Comparison of ENCODE assay signal across 19 cellular contexts in genomic region chr2:219205165-219205538, GRCh38. TPM values are rescaled to one million over a fixed set of nuclear protein-coding genes. Genes with fewer than 3 reads are reported as not detected.
DNase-seq lines count a peak whose midpoint lies in the region; ATAC-seq and TF ChIP-seq lines count a peak whose summit lies in the region.
"Had no signal": no experiment of that assay in that cellular context is flagged by ENCODE, and none has a peak within 500 bp of the region (broad histone marks: within the 10 kb centered on the region; RNA-seq: fewer than 3 reads in every experiment).

No MANE protein-coding gene starts in this region.

- no peak overlapping the region for H3K9ac ChIP-seq in SK-N-SH

- H3K36me3 ChIP-seq in SK-N-SH (replicated peaks in 1 of 2; ENCODE audit: control insufficient read depth in 1 of 2, insufficient read depth in 2 of 2, low read length in 1 of 2) (peaks cover 9 to 20% of the 10 kb centered on the region in 2 experiments), gastrocnemius medialis (peaks cover 0 to 25% of the 10 kb centered on the region in 2 donors)

- POLR2A ChIA-PET in WTC11 (lab: Charles Lee), result interaction anchor here (0.7 kb wide), 1 partner anchor 495 kb away, joined by 3 read pairs; no protein-coding TSS in a partner anchor
- POLR2A ChIA-PET in SK-N-SH (lab: Yijun Ruan, JAX), result interaction anchor here (4.6 kb wide), 1 partner anchor 12 kb away, joined by 52 read pairs; the partner anchor contains the start of gene ABCB6

- peak overlapping the region; percentile 35 for H3K27ac Mint-ChIP-seq in activated naive CD4-positive, alpha-beta T cell treated with anti-CD3 and anti-CD28 coated beads, Interleukin-2, amount 50 U/mL, for 24 hours
- H3K27ac Mint-ChIP-seq in WTC11 (no peak overlapping the region), immature natural killer cell (peak overlapping the region in 5 of 6 donors; percentile 30 to 99 (median 55))
- H3K27ac Mint-ChIP-seq in stimulated activated effector memory CD8-positive, alpha-beta T cell treated with anti-CD3 and anti-CD28 coated beads, Interleukin-12 subunit alpha, Interleukin-12 subunit beta, amount 100 ng/mL, for 72 hours, result no peak overlapping the region

- H3K4me1 Mint-ChIP-seq in activated naive CD4-positive, alpha-beta T cell treated with anti-CD3 and anti-CD28 coated beads, Interleukin-2, amount 50 U/mL, for 24 hours, result peaks cover 37% of the 10 kb centered on the region
- H3K4me1 Mint-ChIP-seq in WTC11 (peaks cover 6% of the 10 kb centered on the region), immature natural killer cell (peaks cover 33 to 44% of the 10 kb centered on the region in 2 donors)
- peaks cover 34% of the 10 kb centered on the region for H3K4me1 Mint-ChIP-seq in stimulated activated effector memory CD8-positive, alpha-beta T cell treated with anti-CD3 and anti-CD28 coated beads, Interleukin-12 subunit alpha, Interleukin-12 subunit beta, amount 100 ng/mL, for 72 hours

- no peak overlapping the region for H3K27ac ChIP-seq in SK-N-SH (ENCODE audit: low read depth in 2 of 2, low read length in 1 of 2)
- H3K27ac ChIP-seq in gastrocnemius medialis, result no peak overlapping the region

- H3K27me3 ChIP-seq in SK-N-SH (ENCODE audit: insufficient read depth) (no peaks in the 10 kb centered on the region), gastrocnemius medialis (no peaks in the 10 kb centered on the region)

- H3K4me1 ChIP-seq in SK-N-SH (ENCODE audit: control insufficient read depth in 1 of 2, insufficient read depth in 2 of 2, low read depth in 1 of 2, low read length in 1 of 2) (peaks cover 13 to 20% of the 10 kb centered on the region in 2 experiments; a peak in 3 of 4 replicates), gastrocnemius medialis (peaks cover 16 to 21% of the 10 kb centered on the region in 2 donors)

- TF ChIP-seq CTCF in WTC11 (IDR thresholded peaks at IDR 0.05) (no peak), SK-N-SH (IDR thresholded peaks at IDR 0.05) (no peak), gastrocnemius medialis (IDR thresholded peaks at IDR 0.05 in 4 of 5, conservative IDR thresholded peaks at IDR 0.05 in 1 of 5) (no peak)

- H3K9me3 ChIP-seq in SK-N-SH, result no peaks in the 10 kb centered on the region
- H3K9me3 ChIP-seq in gastrocnemius medialis, result no peaks in the 10 kb centered on the region
- H3K9me3 ChIP-seq: tibial artery had no signal

- TF ChIP-seq RAD21 in SK-N-SH (IDR thresholded peaks at IDR 0.05; ENCODE audit: low read length), result no peak

- no peak for ATAC-seq in WTC11
- no peak for ATAC-seq in stimulated activated effector memory CD8-positive, alpha-beta T cell treated with anti-CD3 and anti-CD28 coated beads, Interleukin-12 subunit alpha, Interleukin-12 subunit beta, amount 100 ng/mL, for 72 hours
- no peak for ATAC-seq in gastrocnemius medialis
- ATAC-seq: esophagus mucosa, PC-3 had no signal

- no peaks in the 10 kb centered on the region for H4K20me1 ChIP-seq in SK-N-SH (ENCODE audit: insufficient read depth)

- H3K9me2 ChIP-seq in SK-N-SH, result no peaks in the 10 kb centered on the region

- WGBS in SK-N-SH (ENCODE audit: low lambda C conversion rate), result 88% methylated on average over 5 of the region's 5 CpGs

- no peak for TF ChIP-seq EP300 in SK-N-SH (IDR thresholded peaks at IDR 0.05; ENCODE audit: borderline replicate concordance in 1 of 2, low read depth in 1 of 2, low read length in 1 of 2)

- no peaks in the 10 kb centered on the region for H3K27me3 Mint-ChIP-seq in activated naive CD4-positive, alpha-beta T cell treated with anti-CD3 and anti-CD28 coated beads, Interleukin-2, amount 50 U/mL, for 24 hours
- H3K27me3 Mint-ChIP-seq in WTC11 (ENCODE audit: low read depth) (peaks cover 15% of the 10 kb centered on the region), immature natural killer cell (ENCODE audit: low read depth in 3 of 3) (peaks cover 2 to 6% (median 2%) of the 10 kb centered on the region in 3 donors)

- H3K9me3 Mint-ChIP-seq in activated naive CD4-positive, alpha-beta T cell treated with anti-CD3 and anti-CD28 coated beads, Interleukin-2, amount 50 U/mL, for 24 hours, result no peaks in the 10 kb centered on the region
- H3K9me3 Mint-ChIP-seq in WTC11 (peaks cover 14% of the 10 kb centered on the region), immature natural killer cell (no peaks in the 10 kb centered on the region)
- peaks cover 2% of the 10 kb centered on the region for H3K9me3 Mint-ChIP-seq in stimulated activated effector memory CD8-positive, alpha-beta T cell treated with anti-CD3 and anti-CD28 coated beads, Interleukin-12 subunit alpha, Interleukin-12 subunit beta, amount 100 ng/mL, for 72 hours

- CTCF ChIA-PET in WTC11 (lab: Charles Lee) (interaction anchor here (0.7 to 1.1 kb wide), 2 partner anchors 273 to 325 kb away, joined by 3 read pairs; no protein-coding TSS in a partner anchor), SK-N-SH (lab: Yijun Ruan, JAX) (interaction anchor here (1.0 to 1.7 kb wide), 2 partner anchors 46 to 50 kb away, joined by 3 to 5 read pairs; no protein-coding TSS in a partner anchor)

- intact Hi-C loops in gastrocnemius medialis (cut with DNase I; ENCODE audit: low total_unique reads), result no loop called here

- no peak for DNase-seq in activated naive CD4-positive, alpha-beta T cell (lab: John Stamatoyannopoulos, UW)
- DNase-seq in WTC11 (ENCODE audit: low spot score), result no peak
- no peak for DNase-seq in immature natural killer cell
- DNase-seq in stimulated activated effector memory CD8-positive, alpha-beta T cell treated with anti-CD3 and anti-CD28 coated beads, Interleukin-12 subunit alpha, Interleukin-12 subunit beta, amount 100 ng/mL, for 72 hours (ENCODE audit: low spot score in 2 of 2), result no peak
- DNase-seq in SK-N-SH, result no peak
- DNase-seq in NCI-H146 (lab: John Stamatoyannopoulos, UW), result no peak
- DNase-seq in gastrocnemius medialis, result no peak
- DNase-seq: activated effector memory CD4-positive, alpha-beta T cell treated with anti-CD3 and anti-CD28 coated beads, Interleukin-2, amount 50 U/mL, for 16 hours; anterior cingulate cortex; DMS79 treated with DMSO at 0.1 percent for 48 hours; effector CD4-positive, alpha-beta T cell; MV-4-11; NCI-H187; PC-3; SHP77; stimulated activated naive CD4-positive, alpha-beta T cell treated with Interleukin-2 at 50 U/mL for 16 hours; tibial artery had no signal

- H3K4me3 Mint-ChIP-seq in activated naive CD4-positive, alpha-beta T cell treated with anti-CD3 and anti-CD28 coated beads, Interleukin-2, amount 50 U/mL, for 24 hours, result no peak overlapping the region
- H3K4me3 Mint-ChIP-seq in WTC11 (peak overlapping the region; percentile 74), immature natural killer cell (peak overlapping the region; percentile 44 to 89 (median 51))
- peak overlapping the region; percentile 78 for H3K4me3 Mint-ChIP-seq in stimulated activated effector memory CD8-positive, alpha-beta T cell treated with anti-CD3 and anti-CD28 coated beads, Interleukin-12 subunit alpha, Interleukin-12 subunit beta, amount 100 ng/mL, for 72 hours

- TF ChIP-seq POLR2A in gastrocnemius medialis (IDR thresholded peaks at IDR 0.05), result no peak

- in situ Hi-C loops in gastrocnemius medialis (cut with MboI; ENCODE audit: low sequenced_read_pairs in 4 of 4), result loop anchor here in 2 of 4 donors (5.0 kb wide), 1 partner anchor 33 kb away; the partner anchor contains the start of gene SLC23A3 (in 2 of the 2)

- no peaks in the 10 kb centered on the region for H3K79me2 ChIP-seq in SK-N-SH (ENCODE audit: insufficient read depth)

- no peak overlapping the region for H2AFZ ChIP-seq in SK-N-SH (ENCODE audit: low read depth)

- peaks cover 15% of the 10 kb centered on the region for H3F3A ChIP-seq in SK-N-SH (replicated peaks; ENCODE audit: insufficient read depth)

- H3K4me2 ChIP-seq in SK-N-SH, result no peak overlapping the region

- H3K4me3 ChIP-seq in SK-N-SH (ENCODE audit: low read depth in 2 of 2, low read length in 1 of 2) (no peak overlapping the region), gastrocnemius medialis (no peak overlapping the region)

- H3K36me3 Mint-ChIP-seq in activated naive CD4-positive, alpha-beta T cell treated with anti-CD3 and anti-CD28 coated beads, Interleukin-2, amount 50 U/mL, for 24 hours, result peaks cover 3% of the 10 kb centered on the region
- peaks cover 17% of the 10 kb centered on the region for H3K36me3 Mint-ChIP-seq in WTC11
- peaks cover 0 to 10% (median 0%) of the 10 kb centered on the region in 3 donors for H3K36me3 Mint-ChIP-seq in immature natural killer cell
- H3K36me3 Mint-ChIP-seq in stimulated activated effector memory CD8-positive, alpha-beta T cell treated with anti-CD3 and anti-CD28 coated beads, Interleukin-12 subunit alpha, Interleukin-12 subunit beta, amount 100 ng/mL, for 72 hours, result peaks cover 27% of the 10 kb centered on the region

RNA-seq across cellular contexts. Expression of gene ZFAND2B, which starts 1.4 kb away (rescaled TPM):
- 19.5 to 21.1 TPM (median 20.2 TPM) in 3 replicates for total RNA-seq in WTC11 (2021)
- 100 to 1,000 TPM in 2 of 3 donors, 10 to 100 TPM in 1; 95.4 to 128 (median 102) TPM for polyA plus RNA-seq in immature natural killer cell
- polyA plus RNA-seq in SK-N-SH (2012; rRNA removed), result 39.9 and 46.9 TPM in 2 replicates
- 17.0 and 24.3 TPM in 2 replicates for polyA plus RNA-seq in SK-N-SH (2012; cell fraction: cytosol; rRNA removed)
- polyA plus RNA-seq in SK-N-SH (2012; cell fraction: nucleus; rRNA removed), result 144 TPM in 2 replicates
- 10 to 100 TPM; 33.2 to 60.8 (median 41.2) TPM for total RNA-seq in gastrocnemius medialis

RNA-seq across cellular contexts. Expression of gene ABCB6, which starts 13.6 kb away (rescaled TPM):
- 42.1 to 45.3 TPM (median 44.8 TPM) in 3 replicates for total RNA-seq in WTC11 (2021)
- polyA plus RNA-seq in immature natural killer cell, result 1 to 10 TPM in 2 of 3 donors, under 1 TPM in 1; 0.21 to 3.7 (median 1.2) TPM
- 26.5 and 27.4 TPM in 2 replicates for polyA plus RNA-seq in SK-N-SH (2012; rRNA removed)
- 9.9 and 15.0 TPM in 2 replicates for polyA plus RNA-seq in SK-N-SH (2012; cell fraction: cytosol; rRNA removed)
- 155 and 170 TPM in 2 replicates for polyA plus RNA-seq in SK-N-SH (2012; cell fraction: nucleus; rRNA removed)
- 10 to 100 TPM; 15.0 to 45.8 (median 31.8) TPM for total RNA-seq in gastrocnemius medialis

RNA-seq across cellular contexts. Expression of gene ATG9A, which starts 24.3 kb away (rescaled TPM):
- total RNA-seq in WTC11 (2021), result 42.9 to 48.4 TPM (median 46.7 TPM) in 3 replicates
- 10 to 100 TPM in 2 of 3 donors, 1 to 10 TPM in 1; 8.6 to 31.9 (median 14.8) TPM for polyA plus RNA-seq in immature natural killer cell
- polyA plus RNA-seq in SK-N-SH (2012; rRNA removed), result 29.6 and 33.2 TPM in 2 replicates
- 15.6 and 23.0 TPM in 2 replicates for polyA plus RNA-seq in SK-N-SH (2012; cell fraction: cytosol; rRNA removed)
- polyA plus RNA-seq in SK-N-SH (2012; cell fraction: nucleus; rRNA removed), result 40.4 and 42.6 TPM in 2 replicates
- total RNA-seq in gastrocnemius medialis, result 100 to 1,000 TPM; 111 to 208 (median 176) TPM

RNA-seq across cellular contexts. Expression of gene ANKZF1, which starts 24.5 kb away (rescaled TPM):
- 56.9 to 70.4 TPM (median 58.0 TPM) in 3 replicates for total RNA-seq in WTC11 (2021)
- 10 to 100 TPM; 11.5 to 28.6 (median 22.4) TPM for polyA plus RNA-seq in immature natural killer cell
- 22.3 and 30.8 TPM in 2 replicates for polyA plus RNA-seq in SK-N-SH (2012; rRNA removed)
- polyA plus RNA-seq in SK-N-SH (2012; cell fraction: cytosol; rRNA removed), result 5.8 and 7.0 TPM in 2 replicates
- polyA plus RNA-seq in SK-N-SH (2012; cell fraction: nucleus; rRNA removed), result 153 and 167 TPM in 2 replicates
- 10 to 100 TPM; 13.0 to 23.0 (median 19.1) TPM for total RNA-seq in gastrocnemius medialis

RNA-seq across cellular contexts. Expression of gene RETREG2, which starts 27.1 kb away (rescaled TPM):
- total RNA-seq in WTC11 (2021) (50.2 to 60.2 TPM (median 52.8 TPM) in 3 replicates), gastrocnemius medialis (10 to 100 TPM; 39.8 to 57.2 (median 44.9) TPM)
- polyA plus RNA-seq in immature natural killer cell (10 to 100 TPM; 51.2 to 88.6 (median 58.6) TPM), SK-N-SH (2012; rRNA removed) (74.6 and 94.8 TPM in 2 replicates)
- 54.7 and 75.7 TPM in 2 replicates for polyA plus RNA-seq in SK-N-SH (2012; cell fraction: cytosol; rRNA removed)
- polyA plus RNA-seq in SK-N-SH (2012; cell fraction: nucleus; rRNA removed), result 74.9 and 95.1 TPM in 2 replicates

Comparison
In these comparisons a context has a peak if more than half of its experiments do, and no peak if none do; other contexts are left out.
1. H3K27ac Mint-ChIP-seq: peak in activated naive CD4-positive, alpha-beta T cell treated with anti-CD3 and anti-CD28 coated beads, Interleukin-2, amount 50 U/mL, for 24 hours (single experiment) and immature natural killer cell (5 of 6); none in WTC11 (single experiment) and stimulated activated effector memory CD8-positive, alpha-beta T cell treated with anti-CD3 and anti-CD28 coated beads, Interleukin-12 subunit alpha, Interleukin-12 subunit beta, amount 100 ng/mL, for 72 hours (single experiment).